In the genomic region with DNA sequence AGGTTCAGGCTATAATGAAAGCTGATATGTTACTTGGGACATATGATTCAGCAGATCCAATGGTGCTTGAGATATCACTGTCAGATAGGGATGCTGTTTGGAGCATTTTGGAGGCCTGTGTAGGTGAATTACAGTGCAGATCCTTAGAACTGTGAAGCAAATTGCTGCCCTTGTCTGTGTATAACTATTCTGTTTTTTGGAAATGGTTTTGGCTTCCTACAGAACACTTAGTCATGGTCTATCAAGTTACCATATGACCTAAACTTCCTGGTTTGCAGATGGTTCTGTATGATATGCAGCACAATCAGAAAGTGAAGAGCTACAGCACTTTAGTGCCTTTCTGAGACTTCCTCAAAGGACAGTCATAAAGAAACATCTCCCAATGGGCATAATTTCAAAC, we compare ENCODE assay signal across 22 cellular contexts.
"Had no signal": no experiment of that assay in that cellular context is flagged by ENCODE, and none has a peak within 500 bp of the region (broad histone marks: within the 10 kb centered on the region; RNA-seq: fewer than 3 reads in every experiment).

No MANE protein-coding gene starts in this region.

- H3K9me3 ChIP-seq: left ventricle myocardium inferior, sigmoid colon, stomach, suprapubic skin, tibial nerve had no signal

- H3K36me3 ChIP-seq: left ventricle myocardium inferior, neural progenitor cell, sigmoid colon, stomach, suprapubic skin, tibial nerve had no signal

- H3K27ac ChIP-seq: left ventricle myocardium inferior, neural progenitor cell, sigmoid colon, stomach, suprapubic skin, tibial nerve had no signal

- H3K4me3 ChIP-seq: left ventricle myocardium inferior, neural progenitor cell, sigmoid colon, smooth muscle cell, stomach, suprapubic skin, tibial nerve had no signal

- H3K27me3 ChIP-seq: neural progenitor cell, sigmoid colon, suprapubic skin had no signal

- FAIRE-seq: astrocyte had no signal

- DNase-seq: activated CD4-positive, alpha-beta T cell treated with anti-CD3 and anti-CD28 coated beads for 1 hour; activated CD4-positive, alpha-beta T cell treated with anti-CD3 and anti-CD28 coated beads, Interleukin-2, amount 50 U/mL, for 4 hours; activated CD8-positive, alpha-beta memory T cell treated with anti-CD3 and anti-CD28 coated beads, Interleukin-2, amount 50 U/mL, for 48 hours; activated naive CD4-positive, alpha-beta T cell; activated T-cell treated with anti-CD3 and anti-CD28 coated beads, Interleukin-2, amount 50 U/mL, for 4 hours; central memory CD4-positive, alpha-beta T cell; dermis blood vessel endothelial cell; effector CD8-positive, alpha-beta T cell; foreskin melanocyte; glutamatergic neuron; hippocampal formation; left ventricle myocardium inferior; naive thymus-derived CD8-positive, alpha-beta T cell; sigmoid colon; stimulated activated CD4-positive, alpha-beta T cell treated with anti-CD3 and anti-CD28 coated beads, Interleukin-15, amount 100 ng/mL, for 24 hours; stomach had no signal

- ATAC-seq: activated T-cell treated with anti-CD3 and anti-CD28 coated beads, Interleukin-2, amount 50 U/mL, for 4 hours; naive thymus-derived CD8-positive, alpha-beta T cell; stimulated activated memory B cell treated with anti-CD40 and anti-IgM and Interleukin-4, amounts not matched to agents 10 μg/mL and 1 μg/mL and 100 μg/mL, for 72 hours had no signal

- H3K4me1 ChIP-seq: left ventricle myocardium inferior, neural progenitor cell, sigmoid colon, stomach, suprapubic skin, tibial nerve had no signal
